In genomic region chr11:66727282-66727882, GRCh38 we compare ENCODE assay signal across 1 cellular context.
A peak's percentile ranks its signal among the peaks of the same experiment; 100 is the strongest.
TF ChIP-seq lines count a peak whose summit lies in the region.

No MANE protein-coding gene starts in this region.

TF ChIP-seq in K562, 482 proteins besides CTCF, POLR2A, EP300 and RAD21 (continued from another document and continues in another):
- TF ChIP-seq ZBTB40 (IDR thresholded peaks at IDR 0.05): peak; percentile 69
- TF ChIP-seq ZBTB40 (CRISPR knock-in tag; IDR thresholded peaks at IDR 0.05): no peak
- no peak for TF ChIP-seq NCOA6 (IDR thresholded peaks at IDR 0.05)
- no peak for TF ChIP-seq AFF4 (CRISPR knock-in tag; IDR thresholded peaks at IDR 0.05)
- TF ChIP-seq RBM14 (IDR thresholded peaks at IDR 0.05; ENCODE audit: borderline replicate concordance, insufficient read depth, low read depth, low read length): no peak
- no peak for TF ChIP-seq RFX7 (CRISPR knock-in tag; IDR thresholded peaks at IDR 0.05)
- TF ChIP-seq SOX6 (IDR thresholded peaks at IDR 0.05): 0 out of 2 replicates have a peak, but pooled peaks have one; percentile 17
- 0 out of 2 replicates have a peak, but pooled peaks have one; percentile 58 for TF ChIP-seq ZNF232 (CRISPR knock-in tag; IDR thresholded peaks at IDR 0.05)
- no peak for TF ChIP-seq ZNF76 (CRISPR knock-in tag; IDR thresholded peaks at IDR 0.05; ENCODE audit: borderline replicate concordance)
- TF ChIP-seq ETV1 (tag; conservative IDR thresholded peaks at IDR 0.05; ENCODE audit: low read depth): peak; percentile 70
- TF ChIP-seq ZNF3 (CRISPR knock-in tag; IDR thresholded peaks at IDR 0.05): no peak
- no peak for TF ChIP-seq LCOR (CRISPR knock-in tag; IDR thresholded peaks at IDR 0.05)
- peak; percentile 41 for TF ChIP-seq SAP30 (IDR thresholded peaks at IDR 0.05; ENCODE audit: borderline replicate concordance, insufficient read depth, low read depth, low read length, poor library complexity, severe bottlenecking)
- peak; percentile 39; the same call in 1 of the 2 replicates for TF ChIP-seq ZBTB9 (CRISPR knock-in tag; IDR thresholded peaks at IDR 0.05)
- TF ChIP-seq NR0B1 (IDR thresholded peaks at IDR 0.05; ENCODE audit: partially characterized antibody): no peak
- TF ChIP-seq ZMIZ1 (IDR thresholded peaks at IDR 0.05; ENCODE audit: low read depth in 2 of 2, low read length in 2 of 2): 0 out of 4 replicates have a peak, but pooled peaks of 1 of the 2 experiments have one; percentile 28
- TF ChIP-seq ZNF318 (IDR thresholded peaks at IDR 0.05; ENCODE audit: borderline replicate concordance in 1 of 2, low read depth in 1 of 2): no peak
- TF ChIP-seq THRB (CRISPR knock-in tag; conservative IDR thresholded peaks at IDR 0.05): no peak
- no peak for TF ChIP-seq ZNF830 (CRISPR knock-in tag; IDR thresholded peaks at IDR 0.05)
